13 cellular contexts compared by ENCODE assay signal in the genomic region with DNA sequence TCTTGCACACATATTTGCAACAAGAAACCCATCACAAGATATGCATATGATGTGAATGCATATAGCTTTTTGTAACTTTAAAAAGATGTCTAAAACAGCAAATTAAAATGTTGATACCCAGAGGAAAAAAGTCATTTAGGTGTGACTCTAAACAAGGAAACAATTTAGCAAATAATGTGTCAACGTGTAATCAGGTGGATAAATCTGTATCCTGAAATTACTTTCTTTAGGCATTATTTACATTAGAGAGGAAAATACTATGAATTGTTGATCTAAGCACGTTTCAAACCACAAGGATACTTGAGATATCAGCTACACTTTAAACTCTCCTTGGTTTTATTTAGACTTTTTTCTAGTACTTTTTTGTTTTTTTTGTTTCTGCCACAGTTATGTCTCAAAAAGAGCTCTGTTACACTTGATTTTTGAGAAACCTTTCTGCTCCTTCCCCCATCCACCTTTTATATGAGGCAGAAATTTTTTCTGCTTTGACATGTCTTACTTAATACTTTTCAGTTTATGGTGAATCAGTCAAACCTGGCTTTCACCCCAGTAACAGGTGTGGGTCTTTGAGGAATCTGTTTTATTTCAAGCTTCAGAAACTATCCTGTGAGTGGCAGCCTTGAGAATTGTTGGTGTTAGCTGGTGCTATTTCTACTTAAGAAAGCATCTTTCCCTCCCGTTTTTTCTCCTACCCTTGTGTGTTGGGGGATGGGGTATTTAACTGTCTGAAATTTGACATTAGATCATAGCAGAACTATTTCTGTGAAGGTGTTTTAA. TPM values are rescaled to one million over a fixed set of nuclear protein-coding genes. Genes with fewer than 3 reads are reported as not detected.
DNase-seq lines count a peak whose midpoint lies in the region; ATAC-seq and TF ChIP-seq lines count a peak whose summit lies in the region.
"Had no signal": no experiment of that assay in that cellular context is flagged by ENCODE, and none has a peak within 500 bp of the region (broad histone marks: within the 10 kb centered on the region; RNA-seq: fewer than 3 reads in every experiment).

No MANE protein-coding gene starts in this region.

- no peaks in the 10 kb centered on the region for H3K36me3 Mint-ChIP-seq in activated CD4-positive, alpha-beta T cell treated with anti-CD3 and anti-CD28 coated beads, Interleukin-2, amount 10 ng/mL, durations not matched to agents 24 days and 14 days (ENCODE audit: low read depth)

- H3K36me3 ChIP-seq in ascending aorta (peaks cover 0 to 4% of the 10 kb centered on the region in 2 donors), left lung (no peaks in the 10 kb centered on the region), upper lobe of left lung (no peaks in the 10 kb centered on the region)
- H3K36me3 ChIP-seq: tibial nerve had no signal

- no peak for TF ChIP-seq POLR2A in upper lobe of left lung (IDR thresholded peaks at IDR 0.05)

- TF ChIP-seq EP300 in upper lobe of left lung (IDR thresholded peaks at IDR 0.05) = no peak

- H3K27ac ChIP-seq in ascending aorta (peak overlapping the region; percentile 88 to 94), left lung (peak overlapping the region; percentile 80 to 90), upper lobe of left lung (peak overlapping the region; percentile 88 to 93 (median 90))

- H3K4me3 Mint-ChIP-seq in activated CD4-positive, alpha-beta T cell treated with anti-CD3 and anti-CD28 coated beads, Interleukin-2, amount 10 ng/mL, durations not matched to agents 24 days and 14 days = peak overlapping the region; percentile 71
- H3K4me3 Mint-ChIP-seq: activated CD4-positive, alpha-beta memory T cell treated with anti-CD3 and anti-CD28 coated beads, Interleukin-2, amount 10 ng/mL, durations not matched to agents 7 days and 5 days had no signal

- 14 to 17% methylated on average over 3 of the region's 3 CpGs for WGBS in upper lobe of left lung, 2 donors

- H3K4me1 Mint-ChIP-seq in activated CD4-positive, alpha-beta T cell treated with anti-CD3 and anti-CD28 coated beads, Interleukin-2, amount 10 ng/mL, durations not matched to agents 24 days and 14 days = peaks cover 6% of the 10 kb centered on the region

- H3K4me3 ChIP-seq in ascending aorta (peak overlapping the region; percentile 81 to 83), left lung (peak overlapping the region; percentile 50 to 67), upper lobe of left lung (peak overlapping the region in 3 of 4 donors; percentile 58 to 75 (median 70))

- peaks cover 75% of the 10 kb centered on the region for H3K27me3 Mint-ChIP-seq in activated CD4-positive, alpha-beta T cell treated with anti-CD3 and anti-CD28 coated beads, Interleukin-2, amount 10 ng/mL, durations not matched to agents 24 days and 14 days

- H3K9me3 ChIP-seq in ascending aorta (no peaks in the 10 kb centered on the region), left lung (no peaks in the 10 kb centered on the region), upper lobe of left lung (no peaks in the 10 kb centered on the region)
- H3K9me3 ChIP-seq: tibial nerve had no signal

- intact Hi-C loops in activated CD4-positive, alpha-beta T cell treated with anti-CD3 and anti-CD28 coated beads, Interleukin-2, amount 10 ng/mL, durations not matched to agents 24 days and 14 days (cut with micrococcal nuclease) = no loop called here
- intact Hi-C loops in ascending aorta (cut with DNase I) (loop anchor here (5.0 to 10.0 kb wide), 4 partner anchors 80 to 752 kb away; a partner anchor contains a TSS), left lung (cut with DNase I) (no loop called here)

- H3K9me3 Mint-ChIP-seq in activated CD4-positive, alpha-beta T cell treated with anti-CD3 and anti-CD28 coated beads, Interleukin-2, amount 10 ng/mL, durations not matched to agents 24 days and 14 days = peaks cover 8% of the 10 kb centered on the region
- H3K9me3 Mint-ChIP-seq: activated CD4-positive, alpha-beta memory T cell treated with anti-CD3 and anti-CD28 coated beads, Interleukin-2, amount 10 ng/mL, durations not matched to agents 7 days and 5 days had no signal

- H3K4me1 ChIP-seq in ascending aorta (peaks cover 0 to 9% of the 10 kb centered on the region in 2 donors), left lung (peaks cover 6 to 8% of the 10 kb centered on the region in 2 donors), upper lobe of left lung (peaks cover 4 to 21% (median 15%) of the 10 kb centered on the region in 4 donors)

- no peaks in the 10 kb centered on the region for H3K27me3 ChIP-seq in ascending aorta
- peaks cover 0 to 50% of the 10 kb centered on the region in 2 donors for H3K27me3 ChIP-seq in left lung
- H3K27me3 ChIP-seq in upper lobe of left lung = peaks cover 0 to 19% (median 0%) of the 10 kb centered on the region in 4 donors

- H3K27ac Mint-ChIP-seq in activated CD4-positive, alpha-beta T cell treated with anti-CD3 and anti-CD28 coated beads, Interleukin-2, amount 10 ng/mL, durations not matched to agents 24 days and 14 days = no peak overlapping the region
- H3K27ac Mint-ChIP-seq: activated CD4-positive, alpha-beta memory T cell treated with anti-CD3 and anti-CD28 coated beads, Interleukin-2, amount 10 ng/mL, durations not matched to agents 7 days and 5 days had no signal

- ATAC-seq in left lung = no peak
- no peak for ATAC-seq in upper lobe of left lung (ENCODE audit: low FRiP score in 2 of 2)
- no peak for ATAC-seq in GM18867 (IDR thresholded peaks at IDR 0.05; ENCODE audit: unreplicated experiment)
- ATAC-seq in GM21717 (IDR thresholded peaks at IDR 0.05; ENCODE audit: unreplicated experiment) = no peak

- no peak for DNase-seq in activated CD4-positive, alpha-beta T cell treated with anti-CD3 and anti-CD28 coated beads, Interleukin-2, amount 10 ng/mL, durations not matched to agents 24 days and 14 days
- no peak for DNase-seq in activated CD4-positive, alpha-beta T cell treated with anti-CD3 and anti-CD28 coated beads, Interleukin-2, amount 50 U/mL, for 4 hours
- DNase-seq in ascending aorta (ENCODE audit: low spot score in 2 of 2) = no peak
- DNase-seq in left lung = no peak
- no peak for DNase-seq in upper lobe of left lung
- no peak for DNase-seq in NCI-H2081 treated with DMSO at 0.1 percent for 48 hours (lab: John Stamatoyannopoulos, UW)
- DNase-seq: activated CD4-positive, alpha-beta memory T cell treated with anti-CD3 and anti-CD28 coated beads, Interleukin-2, amount 10 ng/mL, durations not matched to agents 7 days and 5 days; KG1; NCI-H2107 had no signal

- TF ChIP-seq CTCF in ascending aorta (IDR thresholded peaks at IDR 0.05) (no peak), left lung (IDR thresholded peaks at IDR 0.05) (no peak), upper lobe of left lung (IDR thresholded peaks at IDR 0.05) (no peak)

RNA-seq across cellular contexts. Expression of a gene that starts 1.9 kb away (rescaled TPM):
- 0.12 TPM in 1 of 2 replicates, not detected in the other for total RNA-seq in activated CD4-positive, alpha-beta T cell treated with anti-CD3 and anti-CD28 coated beads, Interleukin-2, amount 10 ng/mL, durations not matched to agents 24 days and 14 days
- total RNA-seq in ascending aorta = 43.1 TPM
- 100 to 1,000 TPM; 119 to 380 TPM for total RNA-seq in left lung
- total RNA-seq in upper lobe of left lung = 100 to 1,000 TPM; 161 to 339 (median 262) TPM
- total RNA-seq: activated CD4-positive, alpha-beta memory T cell treated with anti-CD3 and anti-CD28 coated beads, Interleukin-2, amount 10 ng/mL, durations not matched to agents 7 days and 5 days; T-helper 2 cell treated with Interferon-gamma antibody and Interleukin-4, amounts not matched to agents 100 ng/mL and 5 ng/mL, for 36 hours had no signal

Comparison
In these comparisons a context has a peak if more than half of its experiments do, and no peak if none do; other contexts are left out.
1. RNA of a gene that starts 1.9 kb away (total RNA-seq): 119 to 380 TPM in left lung, 161 to 339 TPM in upper lobe of left lung and 43.1 TPM in ascending aorta (single experiment); 0.12 TPM in activated CD4-positive, alpha-beta T cell treated with anti-CD3 and anti-CD28 coated beads, Interleukin-2, amount 10 ng/mL, durations not matched to agents 24 days and 14 days; every median in the first group is over 10 times any median in the second.
2. Peak in every context shown above with its lines, with median percentiles within 50 percentile points of each other: H3K27ac ChIP-seq and H3K4me3 ChIP-seq.